In genomic region chr2:13584020-13584419, GRCh38 we compare ENCODE assay signal across 18 cellular contexts.
A peak's percentile ranks its signal among the peaks of the same experiment; 100 is the strongest.
DNase-seq lines count a peak whose midpoint lies in the region; ATAC-seq, FAIRE-seq and TF ChIP-seq lines count a peak whose summit lies in the region.
"Had no signal": no experiment of that assay in that cellular context is flagged by ENCODE, and none has a peak within 500 bp of the region (broad histone marks: within the 10 kb centered on the region; RNA-seq: fewer than 3 reads in every experiment).

No MANE protein-coding gene starts in this region.

- 0 out of 3 replicates have a peak, but pooled peaks cover 3% of the 10 kb centered on the region for H3K36me3 Mint-ChIP-seq in GM23338 (ENCODE audit: low read depth)
- no peaks in the 10 kb centered on the region for H3K36me3 Mint-ChIP-seq in stimulated activated effector memory CD8-positive, alpha-beta T cell treated with anti-CD3 and anti-CD28 coated beads, Interleukin-12 subunit alpha, Interleukin-12 subunit beta, amount 100 ng/mL, for 72 hours

- no peaks in the 10 kb centered on the region for H3K9me2 ChIP-seq in GM23338 (ENCODE audit: insufficient read depth)

- no peak for DNase-seq in BE2C
- DNase-seq in GM23338 (ENCODE audit: low spot score) = no peak
- peak; percentile 24 for DNase-seq in adipocyte (ENCODE audit: low read depth)
- no peak for DNase-seq in NCI-H774 (lab: John Stamatoyannopoulos, UW)
- DNase-seq in stimulated activated effector memory CD8-positive, alpha-beta T cell treated with anti-CD3 and anti-CD28 coated beads, Interleukin-12 subunit alpha, Interleukin-12 subunit beta, amount 100 ng/mL, for 72 hours (ENCODE audit: low spot score in 2 of 2) = no peak
- no peak for DNase-seq in NCI-H1092 treated with DMSO at 0.1 percent for 48 hours (lab: John Stamatoyannopoulos, UW)
- DNase-seq: ACHN; Caco-2; CD4-positive, alpha-beta T cell; H9 had no signal

- H3K4me2 ChIP-seq in GM23338 = no peak overlapping the region

- H3K27me3 Mint-ChIP-seq in GM23338 (ENCODE audit: insufficient read depth, low read depth, poor library complexity) = peaks cover 3% of the 10 kb centered on the region
- H3K27me3 Mint-ChIP-seq: CD4-positive, alpha-beta T cell had no signal

- ATAC-seq in GM23338 = no peak
- no peak for ATAC-seq in stimulated activated effector memory CD8-positive, alpha-beta T cell treated with anti-CD3 and anti-CD28 coated beads, Interleukin-12 subunit alpha, Interleukin-12 subunit beta, amount 100 ng/mL, for 72 hours

- H3K79me2 ChIP-seq in GM23338 (replicated peaks; ENCODE audit: insufficient read depth) = no peaks in the 10 kb centered on the region

- no peak overlapping the region for H2AFZ ChIP-seq in GM23338

- no peak overlapping the region for H3K27ac ChIP-seq in GM23338 (ENCODE audit: low read depth)
- H3K27ac ChIP-seq: C4-2B, HL-60 had no signal

- peak; percentile 13 for FAIRE-seq in islet of Langerhans (lab: Jason Lieb, UNC)
- FAIRE-seq: D721Med, G401.6, GM12892, GM18507, H1 had no signal

- H3K4me3 Mint-ChIP-seq in GM23338 = no peak overlapping the region
- no peak overlapping the region for H3K4me3 Mint-ChIP-seq in stimulated activated effector memory CD8-positive, alpha-beta T cell treated with anti-CD3 and anti-CD28 coated beads, Interleukin-12 subunit alpha, Interleukin-12 subunit beta, amount 100 ng/mL, for 72 hours
- H3K4me3 Mint-ChIP-seq: CD4-positive, alpha-beta T cell; H9 had no signal

- H3K27ac Mint-ChIP-seq in GM23338 = peak overlapping the region; percentile 73; the same call in 1 of the 2 replicates
- H3K27ac Mint-ChIP-seq in stimulated activated effector memory CD8-positive, alpha-beta T cell treated with anti-CD3 and anti-CD28 coated beads, Interleukin-12 subunit alpha, Interleukin-12 subunit beta, amount 100 ng/mL, for 72 hours = no peak overlapping the region
- H3K27ac Mint-ChIP-seq: CD4-positive, alpha-beta T cell; H9 had no signal

- H3K9ac ChIP-seq in adipocyte (ENCODE audit: low read length) = no peak overlapping the region

- H3K9me3 ChIP-seq in BE2C = no peaks in the 10 kb centered on the region
- no peaks in the 10 kb centered on the region for H3K9me3 ChIP-seq in adipocyte (ENCODE audit: control insufficient read depth, low read length)

- H3F3A ChIP-seq in GM23338 (replicated peaks; ENCODE audit: low read depth) = no peaks in the 10 kb centered on the region

- no peaks in the 10 kb centered on the region for H3K4me1 Mint-ChIP-seq in GM23338
- H3K4me1 Mint-ChIP-seq in stimulated activated effector memory CD8-positive, alpha-beta T cell treated with anti-CD3 and anti-CD28 coated beads, Interleukin-12 subunit alpha, Interleukin-12 subunit beta, amount 100 ng/mL, for 72 hours = no peaks in the 10 kb centered on the region
- H3K4me1 Mint-ChIP-seq: H9 had no signal

- TF ChIP-seq CTCF in BE2C (IDR thresholded peaks at IDR 0.05; ENCODE audit: low read depth, low read length) (no peak), GM23338 (conservative IDR thresholded peaks at IDR 0.05; ENCODE audit: low read depth in 2 of 2) (no peak)

- peaks cover 3% of the 10 kb centered on the region; the same call in 1 of the 3 replicates for H3K9me3 Mint-ChIP-seq in GM23338
- peaks cover 15% of the 10 kb centered on the region for H3K9me3 Mint-ChIP-seq in stimulated activated effector memory CD8-positive, alpha-beta T cell treated with anti-CD3 and anti-CD28 coated beads, Interleukin-12 subunit alpha, Interleukin-12 subunit beta, amount 100 ng/mL, for 72 hours
- H3K9me3 Mint-ChIP-seq: CD4-positive, alpha-beta T cell had no signal

- H3K36me3 ChIP-seq in BE2C (no peaks in the 10 kb centered on the region), GM23338 (ENCODE audit: insufficient read depth) (no peaks in the 10 kb centered on the region), adipocyte (ENCODE audit: control insufficient read depth, insufficient read depth, low read length, severe bottlenecking) (no peaks in the 10 kb centered on the region)

- H3K4me1 ChIP-seq in BE2C (peaks cover 23% of the 10 kb centered on the region), GM23338 (ENCODE audit: insufficient read depth) (no peaks in the 10 kb centered on the region), adipocyte (ENCODE audit: control insufficient read depth, insufficient read depth, low read length) (no peaks in the 10 kb centered on the region)
- H3K4me1 ChIP-seq: Caco-2 had no signal

- H4K20me1 ChIP-seq in GM23338 (replicated peaks; ENCODE audit: insufficient read depth) = no peaks in the 10 kb centered on the region

- H3K27me3 ChIP-seq in BE2C (no peaks in the 10 kb centered on the region), GM23338 (ENCODE audit: insufficient read depth) (no peaks in the 10 kb centered on the region), adipocyte (replicated peaks; ENCODE audit: control insufficient read depth, insufficient read depth, low read length) (no peaks in the 10 kb centered on the region)

- H3K4me3 ChIP-seq in BE2C (ENCODE audit: low read depth, low read length) (peak overlapping the region; percentile 36), GM23338 (no peak overlapping the region), adipocyte (ENCODE audit: low read length) (no peak overlapping the region)

TF ChIP-seq in GM23338, 12 proteins besides CTCF, POLR2A, EP300 and RAD21 (continues in another document):
- TF ChIP-seq EZH2 (IDR thresholded peaks at IDR 0.05; ENCODE audit: low read depth, unreplicated experiment) = no peak
- TF ChIP-seq POLR2AphosphoS5 (IDR thresholded peaks at IDR 0.05; ENCODE audit: low read depth) = no peak
- no peak for TF ChIP-seq ZNF462 (CRISPR knock-in tag; IDR thresholded peaks at IDR 0.05)
- no peak for TF ChIP-seq JUNB (IDR thresholded peaks at IDR 0.05; ENCODE audit: unreplicated experiment)
- TF ChIP-seq ZNF114 (CRISPR knock-in tag; IDR thresholded peaks at IDR 0.05) = no peak
